In the genomic region with DNA sequence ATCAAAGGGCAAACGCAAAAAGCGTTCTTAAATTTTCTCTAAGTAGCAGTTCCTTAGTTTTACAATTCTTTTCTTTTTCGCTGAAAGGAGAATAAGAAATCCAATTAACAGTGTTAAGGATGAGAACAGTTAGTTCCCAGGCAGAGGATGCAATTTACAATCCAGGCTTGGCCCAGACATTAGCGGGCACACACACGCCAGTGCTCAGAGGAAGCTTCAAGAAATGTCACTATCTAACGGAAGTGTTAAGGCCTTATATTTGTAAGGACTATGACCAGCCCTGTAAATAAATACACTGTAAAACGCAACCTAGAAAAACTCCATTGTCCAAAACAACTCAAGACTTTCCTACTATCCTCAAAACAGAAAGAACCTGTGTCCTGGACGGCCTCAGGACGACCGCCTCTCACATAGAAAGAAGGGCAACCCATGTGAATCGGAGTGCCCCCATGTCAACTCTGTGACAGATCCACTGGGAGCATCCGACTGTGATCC, we compare ENCODE assay signal across 8 cellular contexts. TPM values are rescaled to one million over a fixed set of nuclear protein-coding genes. Genes with fewer than 3 reads are reported as not detected.
DNase-seq lines count a peak whose midpoint lies in the region; ATAC-seq, FAIRE-seq and TF ChIP-seq lines count a peak whose summit lies in the region.

No MANE protein-coding gene starts in this region.

- peaks cover 8% of the 10 kb centered on the region for H3K36me3 Mint-ChIP-seq in activated CD8-positive, alpha-beta T cell treated with anti-CD3 and anti-CD28 coated beads, Interleukin-2, amount 10 ng/mL, durations not matched to agents 7 days and 5 days (ENCODE audit: low read depth)

- WGBS in GM23248 (ENCODE audit: low coverage in 1 of 2, low lambda C conversion rate in 2 of 2, missing lambda C conversion rate in 2 of 2), 2 experiments, result 1 to 2% methylated on average over 12 of the region's 12 CpGs
- 5 to 9% (median 6%) methylated on average over 12 of the region's 12 CpGs for WGBS in small intestine, 3 donors

- POLR2A ChIA-PET in activated CD8-positive, alpha-beta T cell treated with anti-CD3 and anti-CD28 coated beads, Interleukin-2, amount 10 ng/mL, durations not matched to agents 7 days and 5 days (lab: Charles Lee), result interaction anchor here (1.4 to 1.6 kb wide), 2 partner anchors 137 to 170 kb away, joined by 3 to 4 read pairs; a partner anchor contains a TSS

- peaks cover 47% of the 10 kb centered on the region for H3K4me1 Mint-ChIP-seq in activated CD8-positive, alpha-beta T cell treated with anti-CD3 and anti-CD28 coated beads, Interleukin-2, amount 10 ng/mL, durations not matched to agents 7 days and 5 days (ENCODE audit: low read depth)

- H3K4me3 Mint-ChIP-seq in activated CD8-positive, alpha-beta T cell treated with anti-CD3 and anti-CD28 coated beads, Interleukin-2, amount 10 ng/mL, durations not matched to agents 7 days and 5 days, result peak overlapping the region; percentile 94

- H3K9me3 ChIP-seq in GM23248 (ENCODE audit: low read depth) (no peaks in the 10 kb centered on the region), iPS-15b (ENCODE audit: control insufficient read depth, insufficient read depth, low read length) (no peaks in the 10 kb centered on the region), small intestine (ENCODE audit: control insufficient read depth, low read depth) (no peaks in the 10 kb centered on the region)

- peaks cover 11% of the 10 kb centered on the region for H3F3A ChIP-seq in GM23248 (ENCODE audit: insufficient read depth)

- CTCF ChIA-PET in activated CD8-positive, alpha-beta T cell treated with anti-CD3 and anti-CD28 coated beads, Interleukin-2, amount 10 ng/mL, durations not matched to agents 7 days and 5 days (lab: Charles Lee), result interaction anchor here (0.8 to 4.3 kb wide), 8 partner anchors 15 to 769 kb away, joined by 3 to 52 read pairs (median 4); a partner anchor contains a TSS

- no peaks in the 10 kb centered on the region for H3K36me3 ChIP-seq in GM23248 (ENCODE audit: low read depth)
- no peaks in the 10 kb centered on the region for H3K36me3 ChIP-seq in iPS-15b (ENCODE audit: control insufficient read depth, insufficient read depth, low read length)
- no peaks in the 10 kb centered on the region for H3K36me3 ChIP-seq in small intestine (ENCODE audit: control insufficient read depth in 2 of 2, insufficient read depth in 2 of 2, low read length in 2 of 2)

- H3K9ac ChIP-seq in GM23248 (peak overlapping the region; percentile 86), iPS-15b (ENCODE audit: low read depth, low read length) (peak overlapping the region; percentile 12)

- peak overlapping the region; percentile 95 for H2AFZ ChIP-seq in GM23248

- no peak for FAIRE-seq in small intestine (lab: Jason Lieb, UNC)

- no peak for TF ChIP-seq CTCF in GM13977 (IDR thresholded peaks at IDR 0.05; ENCODE audit: extremely low read depth, insufficient read depth, missing control alignments)

- H3K27me3 Mint-ChIP-seq in activated CD8-positive, alpha-beta T cell treated with anti-CD3 and anti-CD28 coated beads, Interleukin-2, amount 10 ng/mL, durations not matched to agents 7 days and 5 days (ENCODE audit: low read depth), result no peaks in the 10 kb centered on the region

- H3K27ac Mint-ChIP-seq in activated CD8-positive, alpha-beta T cell treated with anti-CD3 and anti-CD28 coated beads, Interleukin-2, amount 10 ng/mL, durations not matched to agents 7 days and 5 days, result peak overlapping the region; percentile 92

- in situ Hi-C loops in ACHN (cut with HindIII; ENCODE audit: low pct_ligation_motif_present, low pct_unique_long_range_greater_than_20kb, low sequenced_read_pairs), result no loop called here
- in situ Hi-C loops in GM23248 (cut with MboI), result no loop called here
- in situ Hi-C loops in GM13977 (cut with MboI; ENCODE audit: low pct_unique_long_range_greater_than_20kb, low sequenced_read_pairs, unreplicated experiment), result no loop called here

- H3K9me2 ChIP-seq in GM23248 (ENCODE audit: insufficient read depth), result no peaks in the 10 kb centered on the region

- peak overlapping the region; percentile 98 for H3K4me3 ChIP-seq in GM23248
- peak overlapping the region; percentile 89 for H3K4me3 ChIP-seq in iPS-15b (ENCODE audit: low read depth, low read length)
- peak overlapping the region; percentile 83 to 90 for H3K4me3 ChIP-seq in small intestine (ENCODE audit: low read depth in 1 of 2, low read length in 2 of 2)

- H3K9me3 Mint-ChIP-seq in activated CD8-positive, alpha-beta T cell treated with anti-CD3 and anti-CD28 coated beads, Interleukin-2, amount 10 ng/mL, durations not matched to agents 7 days and 5 days (ENCODE audit: insufficient read depth), result no peaks in the 10 kb centered on the region

- no peak for ATAC-seq in activated CD8-positive, alpha-beta T cell treated with anti-CD3 and anti-CD28 coated beads, Interleukin-2, amount 10 ng/mL, durations not matched to agents 7 days and 5 days
- no peak for ATAC-seq in HG03139 (IDR thresholded peaks at IDR 0.05; ENCODE audit: unreplicated experiment)

- peak; percentile 10 for DNase-seq in ACHN
- peak; percentile 49 for DNase-seq in GM23248
- DNase-seq in activated CD8-positive, alpha-beta T cell treated with anti-CD3 and anti-CD28 coated beads, Interleukin-2, amount 10 ng/mL, durations not matched to agents 7 days and 5 days, result no peak
- peak; percentile 48 for DNase-seq in small intestine
- no peak for DNase-seq in activated CD4-positive, CD25-positive, alpha-beta regulatory T cell (lab: John Stamatoyannopoulos, UW)
- DNase-seq in GM13977 (ENCODE audit: low spot score), result no peak

- H3K27me3 ChIP-seq in GM23248 (replicated peaks; ENCODE audit: insufficient read depth) (no peaks in the 10 kb centered on the region), iPS-15b (ENCODE audit: control insufficient read depth, insufficient read depth, low read length) (no peaks in the 10 kb centered on the region), small intestine (ENCODE audit: control insufficient read depth in 2 of 2, insufficient read depth in 2 of 2, low read length in 2 of 2) (no peaks in the 10 kb centered on the region)

- peaks cover 30% of the 10 kb centered on the region for H3K4me1 ChIP-seq in GM23248 (ENCODE audit: insufficient read depth)
- peaks cover 6% of the 10 kb centered on the region for H3K4me1 ChIP-seq in iPS-15b (ENCODE audit: control insufficient read depth, insufficient read depth, low read length)
- peaks cover 0 to 2% of the 10 kb centered on the region in 2 donors for H3K4me1 ChIP-seq in small intestine (ENCODE audit: control insufficient read depth in 2 of 2, insufficient read depth in 1 of 2, low read depth in 1 of 2, low read length in 1 of 2)

- H3K4me2 ChIP-seq in GM23248 (ENCODE audit: unreplicated experiment), result peak overlapping the region; percentile 93

- peaks cover 62% of the 10 kb centered on the region for H3K79me2 ChIP-seq in GM23248 (ENCODE audit: insufficient read depth)

- peak overlapping the region; percentile 80 for H3K27ac ChIP-seq in GM23248
- H3K27ac ChIP-seq in small intestine (ENCODE audit: low read depth in 1 of 2, low read length in 1 of 2), result peak overlapping the region; percentile 98

- H4K20me1 ChIP-seq in GM23248 (ENCODE audit: insufficient read depth), result no peaks in the 10 kb centered on the region

RNA-seq across cellular contexts. Expression of a gene that starts 1.3 kb away (rescaled TPM):
- 47.8 and 50.5 TPM in 2 replicates for total RNA-seq in GM23248 (2014; rRNA removed; shearing (Covaris generic))
- polyA plus RNA-seq in GM23248 (2016; fragmentation: Nextera tagmentation; extraction: Ambion mirVana) (49.9 and 57.8 TPM in 2 replicates), small intestine (10 to 100 TPM in 1 of 3 donors, 1 to 10 TPM in 2; 9.2 to 10.8 (median 9.7) TPM)
- total RNA-seq in activated CD8-positive, alpha-beta T cell treated with anti-CD3 and anti-CD28 coated beads, Interleukin-2, amount 10 ng/mL, durations not matched to agents 7 days and 5 days, result 10 to 100 TPM; 69.7 to 74.2 TPM

Comparison
In these comparisons a context has a peak if more than half of its experiments do, and no peak if none do; other contexts are left out.
1. DNase-seq: peak in ACHN (single experiment), GM23248 (single experiment) and small intestine (single experiment); none in activated CD8-positive, alpha-beta T cell treated with anti-CD3 and anti-CD28 coated beads, Interleukin-2, amount 10 ng/mL, durations not matched to agents 7 days and 5 days (single experiment), activated CD4-positive, CD25-positive, alpha-beta regulatory T cell (0 of 4) and GM13977 (single experiment).
2. Peak in every context shown above with its lines, with median percentiles within 50 percentile points of each other: H3K4me3 ChIP-seq.